In the genomic region with DNA sequence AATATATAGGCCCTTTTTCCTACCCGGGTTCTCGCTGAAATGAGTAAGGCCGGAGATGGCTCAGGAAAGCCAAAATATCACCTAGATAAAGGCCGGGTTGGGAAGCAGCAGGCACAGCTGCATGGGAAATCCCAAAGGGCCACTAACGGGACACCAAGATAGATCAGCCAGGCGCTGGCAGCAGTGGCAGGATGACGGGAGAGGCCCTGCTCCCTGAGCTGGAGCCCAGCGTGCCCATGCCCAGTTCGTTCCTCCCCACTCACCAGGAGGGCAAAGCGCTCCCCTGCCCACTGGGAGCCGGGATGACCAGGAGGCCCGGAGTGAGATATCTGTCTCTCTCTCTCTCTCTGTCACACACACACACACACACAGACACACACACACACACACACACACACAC, we compare ENCODE assay signal across 16 cellular contexts.
DNase-seq lines count a peak whose midpoint lies in the region; ATAC-seq and TF ChIP-seq lines count a peak whose summit lies in the region.
"Had no signal": no experiment of that assay in that cellular context is flagged by ENCODE, and none has a peak within 500 bp of the region (broad histone marks: within the 10 kb centered on the region; RNA-seq: fewer than 3 reads in every experiment).

No MANE protein-coding gene starts in this region.

- TF ChIP-seq EP300 in neural cell (conservative IDR thresholded peaks at IDR 0.05; ENCODE audit: poor library complexity, severe bottlenecking) (no peak), SK-N-SH (IDR thresholded peaks at IDR 0.05; ENCODE audit: borderline replicate concordance in 1 of 2, low read depth in 1 of 2, low read length in 1 of 2) (no peak)

- H3K27me3 ChIP-seq in ACC112 (ENCODE audit: insufficient read depth, low read length) = no peaks in the 10 kb centered on the region
- peaks cover 11% of the 10 kb centered on the region; the same call in 1 of the 2 replicates for H3K27me3 ChIP-seq in HUES6 (ENCODE audit: control insufficient read depth, insufficient read depth, low read length)
- H3K27me3 ChIP-seq in neural cell (ENCODE audit: insufficient read depth, low read depth, low read length) = no peaks in the 10 kb centered on the region
- H3K27me3 ChIP-seq in mesendoderm (ENCODE audit: insufficient read depth, low read length, poor library complexity) = no peaks in the 10 kb centered on the region
- no peaks in the 10 kb centered on the region for H3K27me3 ChIP-seq in SK-N-SH (ENCODE audit: insufficient read depth)
- H3K27me3 ChIP-seq: breast epithelium, pancreas, upper lobe of left lung had no signal

- H3K27ac ChIP-seq in ACC112 (ENCODE audit: low read depth, low read length) (no peak overlapping the region), HUES6 (ENCODE audit: low read depth, low read length) (no peak overlapping the region), neural cell (ENCODE audit: low read length) (no peak overlapping the region), mesendoderm (ENCODE audit: low read depth, low read length) (no peak overlapping the region), SK-N-SH (ENCODE audit: low read depth in 2 of 2, low read length in 1 of 2) (no peak overlapping the region)
- H3K27ac ChIP-seq: breast epithelium, pancreas had no signal

- no peak overlapping the region for H3K56ac ChIP-seq in mesendoderm (ENCODE audit: low read length)

- H2BK5ac ChIP-seq in mesendoderm (ENCODE audit: low read length) = no peak overlapping the region

- H3K4me3 ChIP-seq in ACC112 (ENCODE audit: low read depth, low read length) = peak overlapping the region; percentile 82; the same call in 1 of the 2 replicates
- peak overlapping the region; percentile 69 for H3K4me3 ChIP-seq in HUES6 (ENCODE audit: low read depth, low read length)
- H3K4me3 ChIP-seq in choroid plexus epithelial cell (ENCODE audit: low read depth, low read length) = peak overlapping the region; percentile 66
- peak overlapping the region; percentile 59 for H3K4me3 ChIP-seq in neural cell (ENCODE audit: low read length)
- H3K4me3 ChIP-seq in mesendoderm (ENCODE audit: low read length) = no peak overlapping the region
- H3K4me3 ChIP-seq in SK-N-SH (ENCODE audit: low read depth in 2 of 2, low read length in 1 of 2) = no peak overlapping the region

- TF ChIP-seq CTCF in choroid plexus epithelial cell (conservative IDR thresholded peaks at IDR 0.05; ENCODE audit: low read depth, low read length) = no peak
- TF ChIP-seq CTCF in neural cell (IDR thresholded peaks at IDR 0.05; ENCODE audit: poor library complexity, severe bottlenecking) = no peak
- no peak for TF ChIP-seq CTCF in SK-N-SH (IDR thresholded peaks at IDR 0.05)

- H4K8ac ChIP-seq in mesendoderm (ENCODE audit: low read depth, low read length) = no peak overlapping the region

- H3K4me2 ChIP-seq in neural cell (ENCODE audit: low read length) = no peak overlapping the region
- no peak overlapping the region for H3K4me2 ChIP-seq in mesendoderm (ENCODE audit: low read length)
- H3K4me2 ChIP-seq in SK-N-SH = no peak overlapping the region

- CTCF ChIA-PET in SK-N-SH (lab: Yijun Ruan, JAX) = interaction anchor here (0.7 to 1.2 kb wide), 6 partner anchors 12 to 1663 kb away, joined by 3 to 8 read pairs (median 3); no protein-coding TSS in a partner anchor

- H3K4me1 ChIP-seq in ACC112 (ENCODE audit: control insufficient read depth, insufficient read depth, low read length, unreplicated experiment) (no peaks in the 10 kb centered on the region), HUES6 (ENCODE audit: control insufficient read depth, insufficient read depth, low read length) (peaks cover 7% of the 10 kb centered on the region; the same call in 1 of the 2 replicates), mesendoderm (ENCODE audit: control insufficient read depth, low read depth, low read length) (peaks cover 2% of the 10 kb centered on the region), SK-N-SH (ENCODE audit: control insufficient read depth in 1 of 2, insufficient read depth in 2 of 2, low read depth in 1 of 2, low read length in 1 of 2) (peaks cover 0 to 2% of the 10 kb centered on the region in 2 experiments; a peak in 1 of 4 replicates)
- H3K4me1 ChIP-seq: breast epithelium, pancreas had no signal

- no peak overlapping the region for H3K23ac ChIP-seq in mesendoderm (ENCODE audit: low read length)

- no peak overlapping the region for H3K9ac ChIP-seq in HUES6 (ENCODE audit: low read length)
- H3K9ac ChIP-seq in neural cell (ENCODE audit: low read length) = peak overlapping the region; percentile 44
- no peak overlapping the region for H3K9ac ChIP-seq in mesendoderm (ENCODE audit: low read length)
- no peak overlapping the region for H3K9ac ChIP-seq in SK-N-SH

- no peak overlapping the region for H3K4ac ChIP-seq in mesendoderm (ENCODE audit: low read depth, low read length)

- H3K18ac ChIP-seq in mesendoderm (ENCODE audit: low read length) = no peak overlapping the region

- no peaks in the 10 kb centered on the region for H3F3A ChIP-seq in neural cell (ENCODE audit: insufficient read depth, low read length, poor library complexity, severe bottlenecking)
- H3F3A ChIP-seq in SK-N-SH (replicated peaks; ENCODE audit: insufficient read depth) = no peaks in the 10 kb centered on the region

- H3K79me1 ChIP-seq in mesendoderm (ENCODE audit: low read length) = no peaks in the 10 kb centered on the region

- H2BK120ac ChIP-seq in mesendoderm (ENCODE audit: low read depth, low read length) = no peak overlapping the region

- no peak overlapping the region for H2AK5ac ChIP-seq in mesendoderm (ENCODE audit: low read length)

- DNase-seq in choroid plexus epithelial cell (ENCODE audit: low read depth) = no peak
- no peak for DNase-seq in NCI-H82 (lab: John Stamatoyannopoulos, UW)
- no peak for DNase-seq in mesendoderm
- no peak for DNase-seq in SK-N-SH
- DNase-seq: activated CD4-positive, alpha-beta memory T cell treated with anti-CD3 and anti-CD28 coated beads, Interleukin-2, amount 10 ng/mL, durations not matched to agents 7 days and 5 days; activated effector memory CD4-positive, alpha-beta T cell treated with Interleukin-2 at 50 U/mL for 16 hours; hippocampal formation; mammary epithelial cell; NCI-H226; upper lobe of left lung had no signal

- ATAC-seq in GM21367 (IDR thresholded peaks at IDR 0.05; ENCODE audit: unreplicated experiment) = no peak

- peaks cover 39% of the 10 kb centered on the region for H3K9me3 ChIP-seq in HUES6 (ENCODE audit: control insufficient read depth, insufficient read depth, low read depth, low read length)
- no peaks in the 10 kb centered on the region for H3K9me3 ChIP-seq in neural cell (ENCODE audit: low read length)
- H3K9me3 ChIP-seq in SK-N-SH = no peaks in the 10 kb centered on the region
- H3K9me3 ChIP-seq: breast epithelium, pancreas had no signal

- no peaks in the 10 kb centered on the region for H3K9me2 ChIP-seq in neural cell (ENCODE audit: insufficient read depth, low read length)
- H3K9me2 ChIP-seq in SK-N-SH = no peaks in the 10 kb centered on the region

- H4K5ac ChIP-seq in mesendoderm (ENCODE audit: low read length) = no peak overlapping the region

- H4K20me1 ChIP-seq in neural cell (ENCODE audit: insufficient read depth) (no peaks in the 10 kb centered on the region), SK-N-SH (ENCODE audit: insufficient read depth) (no peaks in the 10 kb centered on the region)

- no peak for TF ChIP-seq RAD21 in neural cell (conservative IDR thresholded peaks at IDR 0.05)
- no peak for TF ChIP-seq RAD21 in SK-N-SH (IDR thresholded peaks at IDR 0.05; ENCODE audit: low read length)

- WGBS in mesendoderm (ENCODE audit: extremely low coverage, insufficient coverage, low lambda C conversion rate) = no CpG with 5 or more reads among the region's 12 CpGs
- 98% methylated on average over 5 of the region's 12 CpGs for WGBS in SK-N-SH (ENCODE audit: low lambda C conversion rate)

- H3K36me3 ChIP-seq in ACC112 (ENCODE audit: insufficient read depth, low read length) (no peaks in the 10 kb centered on the region), HUES6 (ENCODE audit: control insufficient read depth, insufficient read depth, low read length) (peaks cover 4% of the 10 kb centered on the region), neural cell (ENCODE audit: insufficient read depth, low read length) (no peaks in the 10 kb centered on the region), mesendoderm (ENCODE audit: control insufficient read depth, insufficient read depth, low read length) (no peaks in the 10 kb centered on the region), SK-N-SH (replicated peaks in 1 of 2; ENCODE audit: control insufficient read depth in 1 of 2, insufficient read depth in 2 of 2, low read length in 1 of 2) (no peaks in the 10 kb centered on the region)
- H3K36me3 ChIP-seq: breast epithelium, pancreas, upper lobe of left lung had no signal

- H2BK15ac ChIP-seq in mesendoderm (replicated peaks; ENCODE audit: low read depth) = no peak overlapping the region

- no peaks in the 10 kb centered on the region for H3K79me2 ChIP-seq in ACC112 (ENCODE audit: control insufficient read depth, insufficient read depth, low read length, unreplicated experiment)
- H3K79me2 ChIP-seq in neural cell (replicated peaks; ENCODE audit: insufficient read depth, low read length) = no peaks in the 10 kb centered on the region
- H3K79me2 ChIP-seq in mesendoderm (ENCODE audit: control insufficient read depth, insufficient read depth, low read length) = no peaks in the 10 kb centered on the region
- H3K79me2 ChIP-seq in SK-N-SH (ENCODE audit: insufficient read depth) = no peaks in the 10 kb centered on the region

- POLR2A ChIA-PET in SK-N-SH (lab: Yijun Ruan, JAX) = no interaction called here

- H2AFZ ChIP-seq in ACC112 (ENCODE audit: low read length, unreplicated experiment) (no peak overlapping the region), neural cell (ENCODE audit: low read depth, low read length) (no peak overlapping the region), SK-N-SH (ENCODE audit: low read depth) (no peak overlapping the region)

TF ChIP-seq in neural cell, 6 proteins besides CTCF, POLR2A, EP300 and RAD21 (continues in another document):
- TF ChIP-seq SMC3 (conservative IDR thresholded peaks at IDR 0.05; ENCODE audit: poor library complexity) (no peak), TAF1 (IDR thresholded peaks at IDR 0.05; ENCODE audit: low read depth) (no peak), POLR2AphosphoS5 (IDR thresholded peaks at IDR 0.05) (no peak), MXI1 (conservative IDR thresholded peaks at IDR 0.05; ENCODE audit: poor library complexity, severe bottlenecking) (no peak), EZH2 (IDR thresholded peaks at IDR 0.05; ENCODE audit: borderline replicate concordance, insufficient read depth, low read length, poor library complexity, severe bottlenecking) (no peak)

TF ChIP-seq in SK-N-SH, 30 proteins besides CTCF, POLR2A, EP300 and RAD21 (continues in another document):
- TF ChIP-seq, protein P1, sequence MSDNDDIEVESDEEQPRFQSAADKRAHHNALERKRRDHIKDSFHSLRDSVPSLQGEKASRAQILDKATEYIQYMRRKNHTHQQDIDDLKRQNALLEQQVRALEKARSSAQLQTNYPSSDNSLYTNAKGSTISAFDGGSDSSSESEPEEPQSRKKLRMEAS (IDR thresholded peaks at IDR 0.05; ENCODE audit: low read depth) = no peak
- no peak for TF ChIP-seq RFX5 (IDR thresholded peaks at IDR 0.05; ENCODE audit: low read length)
- no peak for TF ChIP-seq FOXM1 (IDR thresholded peaks at IDR 0.05; ENCODE audit: low read depth)

Comparison
In these comparisons a context has a peak if more than half of its experiments do, and no peak if none do; other contexts are left out.
1. H3K4me3 ChIP-seq: peak in ACC112 (single experiment), HUES6 (single experiment), choroid plexus epithelial cell (single experiment) and neural cell (single experiment); none in mesendoderm (single experiment) and SK-N-SH (0 of 2).